ENCODE assay signal across 31 cellular contexts in genomic region chr15:98948941-98949340, GRCh38. TPM values are rescaled to one million over a fixed set of nuclear protein-coding genes. Genes with fewer than 3 reads are reported as not detected.
"Had no signal": no experiment of that assay in that cellular context is flagged by ENCODE, and none has a peak within 500 bp of the region (broad histone marks: within the 10 kb centered on the region; RNA-seq: fewer than 3 reads in every experiment).

No MANE protein-coding gene starts in this region.

- H3K4me1 Mint-ChIP-seq: WTC11 had no signal

- H3K27ac Mint-ChIP-seq: activated CD8-positive, alpha-beta T cell treated with anti-CD3 and anti-CD28 coated beads, Interleukin-2, amount 10 ng/mL, durations not matched to agents 7 days and 5 days; activated naive CD8-positive, alpha-beta T cell treated with anti-CD3 and anti-CD28 coated beads for 36 hours; WTC11 had no signal

- ATAC-seq: activated CD8-positive, alpha-beta T cell treated with anti-CD3 and anti-CD28 coated beads, Interleukin-2, amount 10 ng/mL, durations not matched to agents 7 days and 5 days; SK-N-SH treated with all-trans-retinoic acid at 6 μM for 48 hours; WTC11 had no signal

- H3K4me3 Mint-ChIP-seq: activated CD8-positive, alpha-beta T cell treated with anti-CD3 and anti-CD28 coated beads, Interleukin-2, amount 10 ng/mL, durations not matched to agents 7 days and 5 days; activated naive CD8-positive, alpha-beta T cell treated with anti-CD3 and anti-CD28 coated beads for 36 hours; WTC11 had no signal

- H3K9me3 Mint-ChIP-seq: activated naive CD8-positive, alpha-beta T cell treated with anti-CD3 and anti-CD28 coated beads for 36 hours; WTC11 had no signal

- DNase-seq: activated CD4-positive, alpha-beta T cell treated with anti-CD3 and anti-CD28 coated beads for 48 hours; activated CD4-positive, alpha-beta T cell treated with anti-CD3 and anti-CD28 coated beads, Interleukin-2, amount 50 U/mL, for 4 hours; activated CD4-positive, CD25-positive, alpha-beta regulatory T cell treated with anti-CD3 and anti-CD28 coated beads, Interleukin-2, amount 50 U/mL, for 72 hours; activated CD8-positive, alpha-beta memory T cell treated with anti-CD3 and anti-CD28 coated beads, Interleukin-2, amount 50 U/mL, for 48 hours; activated CD8-positive, alpha-beta T cell treated with anti-CD3 and anti-CD28 coated beads, Interleukin-2, amount 10 ng/mL, durations not matched to agents 7 days and 5 days; activated effector memory CD4-positive, alpha-beta T cell treated with anti-CD3 and anti-CD28 coated beads, Interleukin-2, amount 50 U/mL, for 16 hours; activated naive CD4-positive, alpha-beta T cell treated with Interleukin-2 at 50 U/mL for 16 hours; activated naive CD8-positive, alpha-beta T cell treated with anti-CD3 and anti-CD28 coated beads for 36 hours; activated T-cell treated with anti-CD3 and anti-CD28 coated beads, Interleukin-2, amount 50 U/mL, for 1 hour; anterior cingulate cortex; caudate nucleus; MG63; MV-4-11; NCI-H1092 treated with DMSO at 0.1 percent for 48 hours; NCI-H1417 treated with DMSO at 0.1 percent for 48 hours; NCI-H1694; NCI-H2029; NCI-H2107; NCI-H2171 treated with DMSO at 0.1 percent for 48 hours; NCI-H345; NCI-H510A treated with DMSO at 0.1 percent for 48 hours; NCI-H69; NK-92 treated with Interleukin-12 subunit alpha and Interleukin-12 subunit beta, amount 100 ng/mL, for 24 hours; Peyer's patch; SHP77; SW 1271 had no signal

- H3K27me3 Mint-ChIP-seq: activated naive CD8-positive, alpha-beta T cell treated with anti-CD3 and anti-CD28 coated beads for 36 hours had no signal

RNA-seq across cellular contexts. Expression of gene PGPEP1L, which starts 58.7 kb away (rescaled TPM):
- total RNA-seq: activated CD8-positive, alpha-beta T cell treated with anti-CD3 and anti-CD28 coated beads, Interleukin-2, amount 10 ng/mL, durations not matched to agents 7 days and 5 days; activated naive CD8-positive, alpha-beta T cell treated with anti-CD3 and anti-CD28 coated beads for 36 hours; breast epithelium; Peyer's patch; SJSA1; T-helper 1 cell treated with Interleukin-12 subunit alpha and Interleukin-12 subunit beta and Interleukin-4 antibody, amounts not matched to agents 30 ng/mL and 1 ng/mL, for 36 hours; WTC11 had no signal
